Comparison of ENCODE assay signal across 8 cellular contexts in the genomic region with DNA sequence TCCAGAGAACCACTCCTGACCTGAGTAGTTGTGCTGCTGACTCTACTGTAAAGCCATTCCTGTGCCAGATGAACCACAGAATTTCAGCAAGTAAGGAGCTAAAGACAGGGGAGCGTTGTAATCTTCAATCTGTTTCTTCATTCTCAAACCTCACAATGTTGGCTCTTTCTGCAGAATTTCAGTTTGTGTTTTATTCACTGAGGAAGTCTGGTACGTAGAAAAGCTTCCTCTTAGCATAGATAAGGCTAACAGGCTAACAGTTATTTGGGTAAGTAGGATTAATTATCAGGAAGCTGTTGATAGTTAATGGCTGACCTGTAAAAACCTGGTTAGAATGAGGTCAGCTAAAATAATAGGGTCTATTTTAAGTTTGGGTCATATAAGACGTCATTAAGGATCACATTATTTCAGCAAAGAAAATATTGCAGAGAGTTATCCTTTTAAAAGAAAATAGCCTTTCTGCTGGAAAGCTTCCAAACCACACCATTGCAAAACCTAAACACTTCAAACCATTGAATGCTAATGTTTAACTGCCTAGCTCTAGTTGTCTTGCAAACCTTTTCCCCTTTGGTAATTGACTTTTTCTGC. TPM values are rescaled to one million over a fixed set of nuclear protein-coding genes. Genes with fewer than 3 reads are reported as not detected.
DNase-seq lines count a peak whose midpoint lies in the region; ATAC-seq and TF ChIP-seq lines count a peak whose summit lies in the region.

No MANE protein-coding gene starts in this region.

- no peak for TF ChIP-seq CTCF in ascending aorta (IDR thresholded peaks at IDR 0.05)

- intact Hi-C loops in ascending aorta (cut with DNase I), result no loop called here

- H3K36me3 ChIP-seq in ascending aorta, result no peaks in the 10 kb centered on the region

- H3K27ac ChIP-seq in ascending aorta, result peak overlapping the region; percentile 12 to 46

- no peaks in the 10 kb centered on the region for H3K9me3 ChIP-seq in ascending aorta

- DNase-seq in ascending aorta (ENCODE audit: low spot score in 2 of 2) (no peak), medulla oblongata (ENCODE audit: extremely low spot score) (peak; percentile 50), cerebellum (ENCODE audit: low spot score) (no peak), superior temporal gyrus (ENCODE audit: extremely low spot score) (no peak), OCI-M2 (lab: John Stamatoyannopoulos, UW; ENCODE audit: unreplicated experiment) (no peak)
- no peak for DNase-seq in stimulated activated naive CD8-positive, alpha-beta T cell treated with anti-CD3 and anti-CD28 coated beads, Interleukin-15, Interleukin-2, amounts not matched to agents 100 U/mL and 50 U/mL, for 24 hours

- no peaks in the 10 kb centered on the region for H3K27me3 ChIP-seq in ascending aorta

- peaks cover 0 to 13% of the 10 kb centered on the region in 2 donors for H3K4me1 ChIP-seq in ascending aorta

- ATAC-seq in GM18870 (IDR thresholded peaks at IDR 0.05; ENCODE audit: unreplicated experiment), result peak; percentile 67
- peak; percentile 42 for ATAC-seq in HG03521 (IDR thresholded peaks at IDR 0.05; ENCODE audit: unreplicated experiment)
- no peak for ATAC-seq in stimulated activated naive CD8-positive, alpha-beta T cell treated with anti-CD3 and anti-CD28 coated beads, Interleukin-15, Interleukin-2, amounts not matched to agents 100 U/mL and 50 U/mL, for 24 hours

- peak overlapping the region in 1 of 2 donors; percentile 1 for H3K4me3 ChIP-seq in ascending aorta

RNA-seq across cellular contexts. Expression of a gene that starts 14.1 kb away (rescaled TPM):
- total RNA-seq in ascending aorta (9.6 TPM), cerebellum (8.1 TPM)
